Comparison of ENCODE assay signal across 9 cellular contexts in genomic region chr20:41232971-41233926, GRCh38.
DNase-seq lines count a peak whose midpoint lies in the region; ATAC-seq, FAIRE-seq and TF ChIP-seq lines count a peak whose summit lies in the region.
"Had no signal": no experiment of that assay in that cellular context is flagged by ENCODE, and none has a peak within 500 bp of the region (broad histone marks: within the 10 kb centered on the region; RNA-seq: fewer than 3 reads in every experiment).

No MANE protein-coding gene starts in this region.

- TF ChIP-seq CTCF in lower lobe of right lung (IDR thresholded peaks at IDR 0.05): no peak

- H3K4me3 Mint-ChIP-seq in activated CD4-positive, alpha-beta T cell treated with anti-CD3 and anti-CD28 coated beads for 36 hours: no peak overlapping the region

- POLR2A ChIA-PET in activated CD4-positive, alpha-beta T cell treated with anti-CD3 and anti-CD28 coated beads for 36 hours (lab: Charles Lee): interaction anchor here (1.0 kb wide), 1 partner anchor 362 kb away, joined by 3 read pairs; no protein-coding TSS in a partner anchor

- no peak for ATAC-seq in activated CD4-positive, alpha-beta T cell treated with anti-CD3 and anti-CD28 coated beads for 36 hours
- peak; percentile 74 to 76 for ATAC-seq in lower lobe of right lung
- ATAC-seq in HG03135 (IDR thresholded peaks at IDR 0.05; ENCODE audit: unreplicated experiment): no peak
- ATAC-seq in GM19023 (IDR thresholded peaks at IDR 0.05; ENCODE audit: unreplicated experiment): no peak

- H3K27me3 ChIP-seq in lower lobe of right lung (ENCODE audit: low read depth): no peaks in the 10 kb centered on the region

- H3K27ac Mint-ChIP-seq in activated CD4-positive, alpha-beta T cell treated with anti-CD3 and anti-CD28 coated beads for 36 hours: peak overlapping the region; percentile 1

- no peaks in the 10 kb centered on the region for H3K36me3 ChIP-seq in lower lobe of right lung

- peaks cover 18% of the 10 kb centered on the region for H3K4me1 Mint-ChIP-seq in activated CD4-positive, alpha-beta T cell treated with anti-CD3 and anti-CD28 coated beads for 36 hours

- H3K36me3 Mint-ChIP-seq in activated CD4-positive, alpha-beta T cell treated with anti-CD3 and anti-CD28 coated beads for 36 hours (ENCODE audit: low read depth): no peaks in the 10 kb centered on the region

- no peaks in the 10 kb centered on the region for H3K9me3 ChIP-seq in lower lobe of right lung

- H3K27ac ChIP-seq in caudate nucleus (ENCODE audit: low read depth, low read length) (peak overlapping the region; percentile 94), lower lobe of right lung (peak overlapping the region; percentile 42)

- DNase-seq in activated CD4-positive, alpha-beta T cell treated with anti-CD3 and anti-CD28 coated beads for 36 hours: no peak
- no peak for DNase-seq in activated CD4-positive, alpha-beta T cell treated with anti-CD3 and anti-CD28 coated beads, Interleukin-2, amount 50 U/mL, for 48 hours
- DNase-seq in caudate nucleus (lab: John Stamatoyannopoulos, UW) (no peak), lower lobe of right lung (no peak), urothelium cell line (ENCODE audit: low spot score) (peak; percentile 42), NCI-H1694 treated with DMSO at 0.1 percent for 48 hours (lab: John Stamatoyannopoulos, UW) (no peak)

- FAIRE-seq in urothelium cell line (lab: Jason Lieb, UNC): no peak

- CTCF ChIA-PET in activated CD4-positive, alpha-beta T cell treated with anti-CD3 and anti-CD28 coated beads for 36 hours (lab: Charles Lee): interaction anchor here (0.6 to 4.1 kb wide), 22 partner anchors 9 to 1697 kb away, joined by 3 to 25 read pairs (median 4); partner anchors contain the start of gene LPIN3

- peaks cover 39% of the 10 kb centered on the region for H3K4me1 ChIP-seq in lower lobe of right lung

- no peaks in the 10 kb centered on the region for H3K27me3 Mint-ChIP-seq in activated CD4-positive, alpha-beta T cell treated with anti-CD3 and anti-CD28 coated beads for 36 hours
- H3K27me3 Mint-ChIP-seq: CD4-positive, alpha-beta T cell had no signal

- intact Hi-C loops in activated CD4-positive, alpha-beta T cell treated with anti-CD3 and anti-CD28 coated beads for 36 hours (cut with DNase I, micrococcal nuclease): loop anchor here (1.0 to 5.0 kb wide), 7 partner anchors 60 to 265 kb away; partner anchors contain the start of genes LPIN3 (in 2 of the 2) and ZHX3 (in 1 of the 2)
- intact Hi-C loops in lower lobe of right lung (cut with DNase I): no loop called here

- no peaks in the 10 kb centered on the region for H3K9me3 Mint-ChIP-seq in activated CD4-positive, alpha-beta T cell treated with anti-CD3 and anti-CD28 coated beads for 36 hours (ENCODE audit: low read depth)
- H3K9me3 Mint-ChIP-seq: CD4-positive, alpha-beta T cell had no signal

- no peak overlapping the region for H3K4me3 ChIP-seq in lower lobe of right lung

Comparison
In these comparisons a context has a peak if more than half of its experiments do, and no peak if none do; other contexts are left out.
1. ATAC-seq: peak in lower lobe of right lung (2 of 2); none in activated CD4-positive, alpha-beta T cell treated with anti-CD3 and anti-CD28 coated beads for 36 hours (single experiment), HG03135 (single experiment) and GM19023 (single experiment).